ENCODE assay signal across 11 cellular contexts in the genomic region with DNA sequence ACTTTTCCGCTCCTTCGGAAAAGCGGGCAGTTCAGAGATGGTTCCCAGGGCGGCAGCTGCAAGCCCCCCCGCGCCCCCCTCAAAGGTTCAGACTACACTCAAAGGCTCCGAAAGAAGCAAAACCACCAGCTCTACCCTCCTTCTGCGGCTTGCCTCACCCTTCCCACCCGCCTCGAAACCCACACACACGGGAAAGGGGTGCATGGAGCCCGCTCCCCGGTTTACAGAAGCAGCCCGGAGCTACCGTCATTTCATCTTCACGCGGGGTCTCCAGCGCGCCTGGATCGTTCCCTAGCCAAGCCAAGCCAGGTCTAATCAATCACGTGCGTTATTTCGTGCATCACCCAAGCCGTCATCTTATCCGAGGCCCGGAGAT. TPM values are rescaled to one million over a fixed set of nuclear protein-coding genes. Genes with fewer than 3 reads are reported as not detected.
DNase-seq lines count a peak whose midpoint lies in the region; ATAC-seq and TF ChIP-seq lines count a peak whose summit lies in the region.
"Had no signal": no experiment of that assay in that cellular context is flagged by ENCODE, and none has a peak within 500 bp of the region (broad histone marks: within the 10 kb centered on the region; RNA-seq: fewer than 3 reads in every experiment).

No MANE protein-coding gene starts in this region.

- peaks cover 3% of the 10 kb centered on the region for H3K4me1 ChIP-seq in Loucy (ENCODE audit: insufficient read depth, low read length, poor library complexity, severe bottlenecking)
- H3K4me1 ChIP-seq in lower lobe of right lung: no peaks in the 10 kb centered on the region
- H3K4me1 ChIP-seq in stomach: peaks cover 0 to 26% (median 14%) of the 10 kb centered on the region in 4 donors
- H3K4me1 ChIP-seq: HAP-1 had no signal

- no peak for TF ChIP-seq EP300 in stomach (IDR thresholded peaks at IDR 0.05)

- no peaks in the 10 kb centered on the region for H3K9me3 ChIP-seq in Loucy (ENCODE audit: insufficient read depth, low read depth, low read length)
- H3K9me3 ChIP-seq in lower lobe of right lung: no peaks in the 10 kb centered on the region
- no peaks in the 10 kb centered on the region for H3K9me3 ChIP-seq in stomach
- H3K9me3 ChIP-seq: HAP-1 had no signal

- DNase-seq in astrocyte of the hippocampus (ENCODE audit: low read depth, low spot score) (peak; percentile 38), lower lobe of right lung (no peak), stomach (no peak), HuH-7 (ENCODE audit: low spot score) (no peak), NCI-H1048 (lab: John Stamatoyannopoulos, UW) (no peak)
- DNase-seq: activated naive CD4-positive, alpha-beta T cell treated with anti-CD3 and anti-CD28 coated beads, Interleukin-2, amount 50 U/mL, for 16 hours; DMS79 had no signal

- peak overlapping the region; percentile 85 for H3K4me3 ChIP-seq in Loucy (ENCODE audit: low read length, poor library complexity, severe bottlenecking)
- H3K4me3 ChIP-seq in lower lobe of right lung: peak overlapping the region; percentile 46
- peak overlapping the region; percentile 36 to 48 (median 43) for H3K4me3 ChIP-seq in stomach
- H3K4me3 ChIP-seq: HAP-1 had no signal

- no peaks in the 10 kb centered on the region for H3K9me2 ChIP-seq in Loucy (replicated peaks; ENCODE audit: low read depth, low read length)

- no peaks in the 10 kb centered on the region for H3F3A ChIP-seq in Loucy (ENCODE audit: low read depth)

- TF ChIP-seq CTCF in Loucy (conservative IDR thresholded peaks at IDR 0.05; ENCODE audit: low read length): no peak
- no peak for TF ChIP-seq CTCF in lower lobe of right lung (IDR thresholded peaks at IDR 0.05)
- no peak for TF ChIP-seq CTCF in stomach (IDR thresholded peaks at IDR 0.05)

- H4K20me1 ChIP-seq in Loucy (ENCODE audit: insufficient read depth, low read length, poor library complexity, severe bottlenecking): no peaks in the 10 kb centered on the region

- no peak overlapping the region for H3K27ac ChIP-seq in lower lobe of right lung
- H3K27ac ChIP-seq in stomach: peak overlapping the region in 1 of 5 donors; percentile 24

- WGBS in stomach, 5 donors: 0 to 6% (median 3%) methylated on average over 19 to 26 of the region's 26 CpGs

- intact Hi-C loops in lower lobe of right lung (cut with DNase I) (no loop called here), stomach (cut with DNase I; ENCODE audit: low total_unique reads) (no loop called here)

- peak overlapping the region; percentile 83; the same call in 1 of the 2 replicates for H2AFZ ChIP-seq in Loucy (ENCODE audit: low read length)

- no peak for TF ChIP-seq POLR2A in stomach (IDR thresholded peaks at IDR 0.05)

- no peak for ATAC-seq in lower lobe of right lung
- no peak for ATAC-seq in GM18858 (IDR thresholded peaks at IDR 0.05; ENCODE audit: unreplicated experiment)
- ATAC-seq in HG02973 (IDR thresholded peaks at IDR 0.05; ENCODE audit: unreplicated experiment): no peak

- peaks cover 38% of the 10 kb centered on the region for H3K79me2 ChIP-seq in Loucy (ENCODE audit: insufficient read depth, low read length)

- peak overlapping the region; percentile 80 for H3K9ac ChIP-seq in Loucy (ENCODE audit: low read depth, low read length, poor library complexity, severe bottlenecking)

- H3K4me2 ChIP-seq in Loucy (ENCODE audit: low read depth, low read length, poor library complexity, severe bottlenecking): peak overlapping the region; percentile 83

- H3K27me3 ChIP-seq in Loucy (ENCODE audit: insufficient read depth, low read length, poor library complexity, severe bottlenecking) (no peaks in the 10 kb centered on the region), lower lobe of right lung (ENCODE audit: low read depth) (peaks cover 5% of the 10 kb centered on the region), stomach (peaks cover 6 to 40% (median 34%) of the 10 kb centered on the region in 3 donors)

- no peaks in the 10 kb centered on the region for H3K36me3 ChIP-seq in Loucy (ENCODE audit: insufficient read depth, low read length)
- H3K36me3 ChIP-seq in lower lobe of right lung: no peaks in the 10 kb centered on the region
- H3K36me3 ChIP-seq in stomach: no peaks in the 10 kb centered on the region
- H3K36me3 ChIP-seq: HAP-1 had no signal

RNA-seq across cellular contexts. Expression of a gene that starts 1.2 kb away (rescaled TPM):
- total RNA-seq in lower lobe of right lung: 4.8 TPM
- 1 to 10 TPM in 3 of 5 donors, under 1 TPM in 2; under 0.01 to 9.0 (median 1.9) TPM for total RNA-seq in stomach
- under 1 TPM; 0.37 to 0.46 (median 0.38) TPM for polyA plus RNA-seq in stomach
